Comparison of ENCODE assay signal across 10 cellular contexts in genomic region chr15:62649793-62650420, GRCh38.
DNase-seq lines count a peak whose midpoint lies in the region; ATAC-seq and TF ChIP-seq lines count a peak whose summit lies in the region.
"Had no signal": no experiment of that assay in that cellular context is flagged by ENCODE, and none has a peak within 500 bp of the region (broad histone marks: within the 10 kb centered on the region; RNA-seq: fewer than 3 reads in every experiment).

No MANE protein-coding gene starts in this region.

- H3K9ac ChIP-seq in mucosa of rectum (ENCODE audit: low read depth in 1 of 2, low read length in 2 of 2) = no peak overlapping the region

- H3K27ac ChIP-seq in mucosa of rectum (ENCODE audit: low read depth in 2 of 2, low read length in 2 of 2) (peak overlapping the region; percentile 26 to 34), GM23338 (ENCODE audit: low read depth) (no peak overlapping the region), spleen (peak overlapping the region in 1 of 8 donors; percentile 8)
- H3K27ac ChIP-seq: pancreas had no signal

- no peaks in the 10 kb centered on the region; the same call in 1 of the 2 replicates for H4K20me1 ChIP-seq in GM23338 (replicated peaks; ENCODE audit: insufficient read depth)

- H3K27me3 ChIP-seq in mucosa of rectum (ENCODE audit: control insufficient read depth in 2 of 2, insufficient read depth in 2 of 2, low read length in 2 of 2) (no peaks in the 10 kb centered on the region), GM23338 (ENCODE audit: insufficient read depth) (no peaks in the 10 kb centered on the region), spleen (replicated peaks in 1 of 7) (no peaks in the 10 kb centered on the region)
- H3K27me3 ChIP-seq: pancreas had no signal

- no peak overlapping the region for H3K4me3 Mint-ChIP-seq in T-helper 2 cell treated with Interferon-gamma antibody and Interleukin-4, amounts not matched to agents 5 μg/mL and 100 μg/mL, for 36 hours
- no peak overlapping the region for H3K4me3 Mint-ChIP-seq in GM23338
- H3K4me3 Mint-ChIP-seq: activated naive CD8-positive, alpha-beta T cell treated with anti-CD3 and anti-CD28 coated beads, Interleukin-2, amount 10 ng/mL, durations not matched to agents 7 days and 5 days had no signal

- H3K9me3 ChIP-seq in mucosa of rectum (ENCODE audit: control insufficient read depth in 2 of 2, low read length in 2 of 2) (no peaks in the 10 kb centered on the region), spleen (peaks cover 0 to 7% (median 0%) of the 10 kb centered on the region in 8 donors)
- H3K9me3 ChIP-seq: pancreas had no signal

- WGBS in spleen, 5 donors = 75 to 82% (median 78%) methylated on average over 12 of the region's 12 CpGs

- peaks cover 0 to 5% of the 10 kb centered on the region in 2 donors for H3K4me1 ChIP-seq in mucosa of rectum (ENCODE audit: control insufficient read depth in 2 of 2, insufficient read depth in 2 of 2, low read length in 2 of 2)
- no peaks in the 10 kb centered on the region for H3K4me1 ChIP-seq in GM23338 (ENCODE audit: insufficient read depth)
- peaks cover 0 to 11% (median 2%) of the 10 kb centered on the region in 6 donors for H3K4me1 ChIP-seq in spleen
- H3K4me1 ChIP-seq: pancreas had no signal

- no peaks in the 10 kb centered on the region for H3K79me2 ChIP-seq in GM23338 (replicated peaks; ENCODE audit: insufficient read depth)

- no peaks in the 10 kb centered on the region for H3K36me3 Mint-ChIP-seq in T-helper 2 cell treated with Interferon-gamma antibody and Interleukin-4, amounts not matched to agents 5 μg/mL and 100 μg/mL, for 36 hours (ENCODE audit: low read depth)
- peaks cover 19% of the 10 kb centered on the region for H3K36me3 Mint-ChIP-seq in GM23338 (ENCODE audit: low read depth)
- H3K36me3 Mint-ChIP-seq: activated naive CD8-positive, alpha-beta T cell treated with anti-CD3 and anti-CD28 coated beads, Interleukin-2, amount 10 ng/mL, durations not matched to agents 7 days and 5 days had no signal

- peaks cover 6% of the 10 kb centered on the region for H3K9me3 Mint-ChIP-seq in T-helper 2 cell treated with Interferon-gamma antibody and Interleukin-4, amounts not matched to agents 5 μg/mL and 100 μg/mL, for 36 hours
- H3K9me3 Mint-ChIP-seq in GM23338 = no peaks in the 10 kb centered on the region; the same call in 2 of the 3 replicates

- no peak overlapping the region for H3K4me2 ChIP-seq in GM23338

- H3K9me2 ChIP-seq in GM23338 (ENCODE audit: insufficient read depth) = no peaks in the 10 kb centered on the region

- intact Hi-C loops in spleen (cut with DNase I; ENCODE audit: low total_unique reads) = no loop called here

- peaks cover 9% of the 10 kb centered on the region for H3K4me1 Mint-ChIP-seq in T-helper 2 cell treated with Interferon-gamma antibody and Interleukin-4, amounts not matched to agents 5 μg/mL and 100 μg/mL, for 36 hours (ENCODE audit: low read depth)
- H3K4me1 Mint-ChIP-seq in GM23338 = peaks cover 2% of the 10 kb centered on the region
- H3K4me1 Mint-ChIP-seq: activated naive CD8-positive, alpha-beta T cell treated with anti-CD3 and anti-CD28 coated beads, Interleukin-2, amount 10 ng/mL, durations not matched to agents 7 days and 5 days had no signal

- H2AFZ ChIP-seq in GM23338 = no peak overlapping the region

- TF ChIP-seq CTCF in GM12865 (IDR thresholded peaks at IDR 0.05; ENCODE audit: insufficient read depth, low read depth, low read length, missing control alignments) = no peak
- no peak for TF ChIP-seq CTCF in GM23338 (conservative IDR thresholded peaks at IDR 0.05; ENCODE audit: low read depth in 2 of 2)
- no peak for TF ChIP-seq CTCF in spleen (IDR thresholded peaks at IDR 0.05 in 8 of 11, conservative IDR thresholded peaks at IDR 0.05 in 3 of 11)

- ATAC-seq in GM21619 (IDR thresholded peaks at IDR 0.05; ENCODE audit: unreplicated experiment) (peak; percentile 94), GM23338 (no peak)
- no peak for ATAC-seq in activated CD4-positive, CD25-positive, alpha-beta regulatory T cell treated with anti-CD3 and anti-CD28 coated beads, Interleukin-2, amount 50 U/mL, for 24 hours

- peaks cover 3% of the 10 kb centered on the region for H3K27me3 Mint-ChIP-seq in T-helper 2 cell treated with Interferon-gamma antibody and Interleukin-4, amounts not matched to agents 5 μg/mL and 100 μg/mL, for 36 hours (ENCODE audit: low read depth)
- H3K27me3 Mint-ChIP-seq in GM23338 (ENCODE audit: insufficient read depth, low read depth, poor library complexity) = no peaks in the 10 kb centered on the region

- H3K27ac Mint-ChIP-seq in T-helper 2 cell treated with Interferon-gamma antibody and Interleukin-4, amounts not matched to agents 5 μg/mL and 100 μg/mL, for 36 hours = no peak overlapping the region
- H3K27ac Mint-ChIP-seq in GM23338 = no peak overlapping the region
- H3K27ac Mint-ChIP-seq: activated naive CD8-positive, alpha-beta T cell treated with anti-CD3 and anti-CD28 coated beads, Interleukin-2, amount 10 ng/mL, durations not matched to agents 7 days and 5 days had no signal

- H3K4me3 ChIP-seq in GM12865 (ENCODE audit: low read depth, low read length) (no peak overlapping the region), mucosa of rectum (ENCODE audit: low read length in 2 of 2) (no peak overlapping the region), GM23338 (no peak overlapping the region), spleen (no peak overlapping the region)
- H3K4me3 ChIP-seq: pancreas had no signal

- DNase-seq in GM12865 (ENCODE audit: low read depth) (peak; percentile 86), SW 1271 (lab: John Stamatoyannopoulos, UW) (no peak), GM23338 (ENCODE audit: low spot score) (no peak), spleen (no peak)
- DNase-seq in T-helper 2 cell treated with Interferon-gamma antibody and Interleukin-4, amounts not matched to agents 5 μg/mL and 100 μg/mL, for 36 hours (ENCODE audit: low spot score) = peak; percentile 48
- DNase-seq: activated naive CD8-positive, alpha-beta T cell treated with anti-CD3 and anti-CD28 coated beads, Interleukin-2, amount 10 ng/mL, durations not matched to agents 7 days and 5 days had no signal

- no peak for TF ChIP-seq POLR2A in spleen (IDR thresholded peaks at IDR 0.05)

- H3F3A ChIP-seq in GM23338 (replicated peaks; ENCODE audit: low read depth) = no peaks in the 10 kb centered on the region

- H3K36me3 ChIP-seq in mucosa of rectum (ENCODE audit: control insufficient read depth in 2 of 2, insufficient read depth in 2 of 2, low read length in 2 of 2) (peaks cover 20 to 28% of the 10 kb centered on the region in 2 donors), GM23338 (ENCODE audit: insufficient read depth) (peaks cover 4% of the 10 kb centered on the region; the same call in 1 of the 2 replicates), spleen (no peaks in the 10 kb centered on the region)
- H3K36me3 ChIP-seq: pancreas had no signal

TF ChIP-seq in GM23338, 12 proteins besides CTCF, POLR2A, EP300 and RAD21:
- no peak for TF ChIP-seq JUNB (IDR thresholded peaks at IDR 0.05; ENCODE audit: unreplicated experiment)
- no peak for TF ChIP-seq ZNF114 (CRISPR knock-in tag; IDR thresholded peaks at IDR 0.05)

Comparison
In these comparisons a context has a peak if more than half of its experiments do, and no peak if none do; other contexts are left out.
1. DNase-seq: peak in GM12865 (single experiment) and T-helper 2 cell treated with Interferon-gamma antibody and Interleukin-4, amounts not matched to agents 5 μg/mL and 100 μg/mL, for 36 hours (single experiment); none in SW 1271 (0 of 2), GM23338 (single experiment) and spleen (single experiment).